Comparison of ENCODE assay signal across 19 cellular contexts in genomic region chr11:68691402-68691784, GRCh38. TPM values are rescaled to one million over a fixed set of nuclear protein-coding genes. Genes with fewer than 3 reads are reported as not detected.
DNase-seq lines count a peak whose midpoint lies in the region; ATAC-seq, FAIRE-seq and TF ChIP-seq lines count a peak whose summit lies in the region.
"Had no signal": no experiment of that assay in that cellular context is flagged by ENCODE, and none has a peak within 500 bp of the region (broad histone marks: within the 10 kb centered on the region; RNA-seq: fewer than 3 reads in every experiment).

No MANE protein-coding gene starts in this region.

- intact Hi-C loops in K562 (cut with micrococcal nuclease): no loop called here

- H3K4me2 ChIP-seq in BLaER1 treated with 17β-estradiol and CSF1 and Interleukin-3, amounts not matched to agents 10 nM and 100 nM: peak overlapping the region in 6 of 11 experiments; percentile 40 to 65 (median 54); a peak in 9 of 22 replicates
- H3K4me2 ChIP-seq in K562 (ENCODE audit: insufficient read depth, low read length): no peak overlapping the region
- H3K4me2 ChIP-seq: A549 had no signal

- ATAC-seq in K562 (peak; percentile 30; the same call in 2 of the 3 replicates), HG03460 (IDR thresholded peaks at IDR 0.05; ENCODE audit: unreplicated experiment) (no peak)
- ATAC-seq: A549, HCT116 had no signal

- no peak overlapping the region for H3K9ac ChIP-seq in BLaER1 treated with 17β-estradiol and CSF1 and Interleukin-3, amounts not matched to agents 10 nM and 100 nM
- H3K9ac ChIP-seq in K562 (ENCODE audit: insufficient read depth in 1 of 2, low read depth in 2 of 2, low read length in 2 of 2): no peak overlapping the region

- CTCF ChIA-PET in K562 (lab: Yijun Ruan, JAX; ENCODE audit: low intra/inter-chr PET ratio): no interaction called here

- TF ChIP-seq POLR2A in K562 (conservative IDR thresholded peaks at IDR 0.05) (peak; percentile 66), H54 (IDR thresholded peaks at IDR 0.05; ENCODE audit: low read depth, low read length) (no peak)

- no peaks in the 10 kb centered on the region for H3K9me1 ChIP-seq in K562 (ENCODE audit: control insufficient read depth, insufficient read depth, low read length)

- peak; percentile 26 for FAIRE-seq in K562 (lab: Jason Lieb, UNC)
- no peak for FAIRE-seq in H54 (lab: Jason Lieb, UNC)
- FAIRE-seq: A549 had no signal

- H3K9me3 ChIP-seq in BLaER1 treated with 17β-estradiol and CSF1 and Interleukin-3, amounts not matched to agents 10 nM and 100 nM (replicated peaks in 1 of 11): peaks cover 11 to 20% (median 16%) of the 10 kb centered on the region in 11 experiments
- peaks cover 7% of the 10 kb centered on the region; the same call in 1 of the 2 replicates for H3K9me3 ChIP-seq in K562 (replicated peaks; ENCODE audit: control insufficient read depth, insufficient read depth, low read depth, low read length)

- peaks cover 0 to 3% (median 0%) of the 10 kb centered on the region in 11 experiments; a peak in 1 of 22 replicates for H3K36me3 ChIP-seq in BLaER1 treated with 17β-estradiol and CSF1 and Interleukin-3, amounts not matched to agents 10 nM and 100 nM
- H3K36me3 ChIP-seq in H7 (replicated peaks; ENCODE audit: control insufficient read depth, insufficient read depth, low read length) (peaks cover 27% of the 10 kb centered on the region), K562 (ENCODE audit: control insufficient read depth, insufficient read depth, low read length) (peaks cover 42% of the 10 kb centered on the region)

- H3K79me2 ChIP-seq in K562 (ENCODE audit: control insufficient read depth, insufficient read depth, low read length): no peaks in the 10 kb centered on the region

- H3K4me1 ChIP-seq in BLaER1 treated with 17β-estradiol and CSF1 and Interleukin-3, amounts not matched to agents 10 nM and 100 nM: peaks cover 7 to 15% (median 13%) of the 10 kb centered on the region in 10 experiments; a peak in 18 of 20 replicates
- H3K4me1 ChIP-seq in K562 (replicated peaks in 1 of 2; ENCODE audit: control insufficient read depth in 2 of 2, insufficient read depth in 2 of 2, low read length in 2 of 2): peaks cover 0 to 7% of the 10 kb centered on the region in 2 experiments; a peak in 2 of 5 replicates
- H3K4me1 ChIP-seq: A549 had no signal

- BruUV-seq in K562 (replicated peaks; lab: Mats Ljungman, UMichigan): no TSS peak

- peaks cover 0 to 3% (median 0%) of the 10 kb centered on the region in 11 experiments; a peak in 7 of 22 replicates for H4K20me1 ChIP-seq in BLaER1 treated with 17β-estradiol and CSF1 and Interleukin-3, amounts not matched to agents 10 nM and 100 nM
- no peaks in the 10 kb centered on the region for H4K20me1 ChIP-seq in K562 (replicated peaks; ENCODE audit: control insufficient read depth, insufficient read depth, low read length)

- WGBS in K562 (ENCODE audit: insufficient coverage, low coverage, missing lambda C conversion rate): 45% methylated on average over 9 of the region's 9 CpGs

- in situ Hi-C loops in K562 (cut with MboI): loop anchor here (25.0 kb wide), 1 partner anchor 1154 kb away; no protein-coding TSS in a partner anchor

- H3K27me3 ChIP-seq in BLaER1 treated with 17β-estradiol and CSF1 and Interleukin-3, amounts not matched to agents 10 nM and 100 nM: peaks cover 17 to 46% (median 33%) of the 10 kb centered on the region in 11 experiments
- H3K27me3 ChIP-seq in H7 (ENCODE audit: control insufficient read depth, insufficient read depth, low read length) (no peaks in the 10 kb centered on the region), K562 (ENCODE audit: control insufficient read depth in 2 of 2, insufficient read depth in 2 of 2, low read length in 2 of 2) (peaks cover 0 to 3% of the 10 kb centered on the region in 2 experiments; a peak in 2 of 5 replicates)

- TF ChIP-seq CTCF in K562 (IDR thresholded peaks at IDR 0.05 in 2 of 3, conservative IDR thresholded peaks at IDR 0.05 in 1 of 3; ENCODE audit: insufficient read depth in 2 of 3, low read depth in 1 of 3, low read length in 3 of 3): no peak

- no peak overlapping the region for H3K27ac ChIP-seq in BLaER1 treated with 17β-estradiol and CSF1 and Interleukin-3, amounts not matched to agents 10 nM and 100 nM
- H3K27ac ChIP-seq in K562 (ENCODE audit: extremely low read depth, low read depth, low read length): no peak overlapping the region
- H3K27ac ChIP-seq: A549 had no signal

- no peak overlapping the region for H3K4me3 ChIP-seq in BLaER1 treated with 17β-estradiol and CSF1 and Interleukin-3, amounts not matched to agents 10 nM and 100 nM
- no peak overlapping the region for H3K4me3 ChIP-seq in H7 (ENCODE audit: insufficient read depth, low read depth, low read length)
- H3K4me3 ChIP-seq in K562: no peak overlapping the region
- H3K4me3 ChIP-seq: A549 had no signal

- no peak for TF ChIP-seq RAD21 in K562 (CRISPR knock-in tag; conservative IDR thresholded peaks at IDR 0.05 in 1 of 2, IDR thresholded peaks at IDR 0.05 in 1 of 2)

- H2AFZ ChIP-seq in K562 (ENCODE audit: low read depth, low read length): no peak overlapping the region

- peak; percentile 30 for DNase-seq in H7
- no peak for DNase-seq in K562 (ENCODE audit: extremely low read depth in 1 of 4, low spot score in 3 of 4)
- DNase-seq in mesenteric fat pad (ENCODE audit: low spot score): peak; percentile 59
- no peak for DNase-seq in H54 (ENCODE audit: insufficient read length, low spot score)
- no peak for DNase-seq in GM03348 (ENCODE audit: low spot score)
- DNase-seq in NCI-H1694 treated with DMSO at 0.1 percent for 48 hours (lab: John Stamatoyannopoulos, UW): no peak
- DNase-seq: Calu3, DMS53, MV-4-11, NCI-H187 treated with DMSO at 0.1 percent for 48 hours, NCI-H2227 treated with DMSO at 0.1 percent for 48 hours, NCI-H510A treated with DMSO at 0.1 percent for 48 hours, NCI-H774, SHP77 had no signal

- no peak for TF ChIP-seq EP300 in K562 (IDR thresholded peaks at IDR 0.05; ENCODE audit: low read length)

- POLR2A ChIA-PET in K562 (lab: Yijun Ruan, JAX): interaction anchor here (0.7 to 1.8 kb wide), 5 partner anchors 10 to 92 kb away, joined by 3 to 6 read pairs (median 4); no protein-coding TSS in a partner anchor

TF ChIP-seq in K562, 482 proteins besides CTCF, POLR2A, EP300 and RAD21 (continues in another document):
- TF ChIP-seq ZNF511 (CRISPR knock-in tag; IDR thresholded peaks at IDR 0.05): no peak
- TF ChIP-seq POLR2B (IDR thresholded peaks at IDR 0.05; ENCODE audit: low read depth, partially characterized antibody): peak; percentile 55
- no peak for TF ChIP-seq ZBTB8A (IDR thresholded peaks at IDR 0.05; ENCODE audit: partially characterized antibody)

RNA-seq across cellular contexts. Expression of gene GAL, which starts 7.0 kb away (rescaled TPM):
- total RNA-seq in H7 (2014; rRNA removed; shearing (Covaris generic)): 192 and 226 TPM in 2 replicates
- total RNA-seq in K562 (2011; cell fraction: chromatin; rRNA removed; ENCODE audit: low replicate concordance): 25.8 and 57.6 TPM in 2 replicates
- 99.4 and 140 TPM in 2 replicates for total RNA-seq in K562 (2011; cell fraction: nucleolus; rRNA removed)
- total RNA-seq in K562 (2011; cell fraction: nucleoplasm; rRNA removed): 86.1 and 88.6 TPM in 2 replicates
- total RNA-seq in K562 (2014; rRNA removed) (36.3 and 46.7 TPM in 2 replicates), K562 (2014; rRNA removed; fragmentation: Illumina TruSeq; extraction: Trizol) (27.2 and 31.9 TPM in 2 replicates), K562 (2015; rRNA removed; fragmentation: Illumina TruSeq; extraction: Trizol) (26.2 and 28.0 TPM in 2 replicates), K562 (2021) (119 and 130 TPM in 2 replicates), mesenteric fat pad (1.4 TPM)
- polyA plus RNA-seq in K562 (2011; rRNA removed) (46.5 and 77.3 TPM in 2 replicates), K562 (2014; fragmentation: Illumina TruSeq; extraction: Trizol) (48.3 and 66.7 TPM in 2 replicates), K562 (2014; fragmentation: Nextera tagmentation; extraction: Ambion mirVana) (10 to 100 TPM; 10.6 to 13.3 TPM), K562 (2014; rRNA removed) (110 and 123 TPM in 2 replicates)
- polyA plus RNA-seq in K562 (2011; cell fraction: cytosol; rRNA removed): 59.0 and 246 TPM in 2 replicates
- 20.6 and 39.0 TPM in 2 replicates for polyA plus RNA-seq in K562 (2011; cell fraction: nucleus; rRNA removed)
- polyA plus RNA-seq in K562 (2012): 26.5 and 86.9 TPM in 2 replicates
- 10.7 and 27.1 TPM in 2 replicates for polyA minus RNA-seq in K562 (2011; rRNA and poly(A)+ RNA removed)
- 50.5 and 56.0 TPM in 2 replicates for polyA minus RNA-seq in K562 (2011; cell fraction: cytosol; rRNA and poly(A)+ RNA removed)
- polyA minus RNA-seq in K562 (2011; cell fraction: nucleus; rRNA and poly(A)+ RNA removed): 5.4 and 5.9 TPM in 2 replicates
- total RNA-seq: CD8-positive, alpha-beta T cell had no signal

RNA-seq across cellular contexts. Expression of gene TESMIN, which starts 59.9 kb away (rescaled TPM):
- total RNA-seq in H7 (2014; rRNA removed; shearing (Covaris generic)): 63.7 and 91.0 TPM in 2 replicates
- 17.7 and 23.8 TPM in 2 replicates for total RNA-seq in K562 (2011; cell fraction: chromatin; rRNA removed; ENCODE audit: low replicate concordance)
- 15.5 and 16.8 TPM in 2 replicates for total RNA-seq in K562 (2011; cell fraction: nucleolus; rRNA removed)
- total RNA-seq in K562 (2011; cell fraction: nucleoplasm; rRNA removed): 16.2 and 30.6 TPM in 2 replicates
- total RNA-seq in K562 (2014; rRNA removed): 32.1 and 36.3 TPM in 2 replicates
- 12.2 and 16.9 TPM in 2 replicates for total RNA-seq in K562 (2014; rRNA removed; fragmentation: Illumina TruSeq; extraction: Trizol)
- total RNA-seq in K562 (2015; rRNA removed; fragmentation: Illumina TruSeq; extraction: Trizol): 13.6 and 14.9 TPM in 2 replicates
- 43.3 and 50.5 TPM in 2 replicates for total RNA-seq in K562 (2021)
- polyA plus RNA-seq in K562 (2011; rRNA removed): 15.0 and 18.2 TPM in 2 replicates
- polyA plus RNA-seq in K562 (2011; cell fraction: cytosol; rRNA removed): 14.0 and 22.0 TPM in 2 replicates
- polyA plus RNA-seq in K562 (2011; cell fraction: nucleus; rRNA removed): 27.6 and 38.7 TPM in 2 replicates
- polyA plus RNA-seq in K562 (2012): 25.8 and 41.1 TPM in 2 replicates
- polyA plus RNA-seq in K562 (2014; fragmentation: Illumina TruSeq; extraction: Trizol): 12.5 and 15.4 TPM in 2 replicates
- 10 to 100 TPM in 1 of 2 experiments, 1 to 10 TPM in 1; 8.9 to 13.8 TPM for polyA plus RNA-seq in K562 (2014; fragmentation: Nextera tagmentation; extraction: Ambion mirVana)
- 27.4 and 31.2 TPM in 2 replicates for polyA plus RNA-seq in K562 (2014; rRNA removed)
- 6.2 and 6.4 TPM in 2 replicates for polyA minus RNA-seq in K562 (2011; rRNA and poly(A)+ RNA removed)
- polyA minus RNA-seq in K562 (2011; cell fraction: cytosol; rRNA and poly(A)+ RNA removed): 11.1 and 15.8 TPM in 2 replicates
- 8.2 and 10.7 TPM in 2 replicates for polyA minus RNA-seq in K562 (2011; cell fraction: nucleus; rRNA and poly(A)+ RNA removed)
- 0.55 TPM for total RNA-seq in mesenteric fat pad

Comparison
In these comparisons a context has a peak if more than half of its experiments do, and no peak if none do; other contexts are left out.
1. DNase-seq: peak in H7 (single experiment) and mesenteric fat pad (single experiment); none in K562 (0 of 4), H54 (single experiment), GM03348 (single experiment) and NCI-H1694 treated with DMSO at 0.1 percent for 48 hours (single experiment).
2. RNA of gene GAL, which starts 7.0 kb away (total RNA-seq): 192 to 226 TPM in H7 and 25.8 to 140 TPM in K562; 1.4 TPM in mesenteric fat pad (single experiment); every median in the first group is over 10 times any median in the second.